In the genomic region with DNA sequence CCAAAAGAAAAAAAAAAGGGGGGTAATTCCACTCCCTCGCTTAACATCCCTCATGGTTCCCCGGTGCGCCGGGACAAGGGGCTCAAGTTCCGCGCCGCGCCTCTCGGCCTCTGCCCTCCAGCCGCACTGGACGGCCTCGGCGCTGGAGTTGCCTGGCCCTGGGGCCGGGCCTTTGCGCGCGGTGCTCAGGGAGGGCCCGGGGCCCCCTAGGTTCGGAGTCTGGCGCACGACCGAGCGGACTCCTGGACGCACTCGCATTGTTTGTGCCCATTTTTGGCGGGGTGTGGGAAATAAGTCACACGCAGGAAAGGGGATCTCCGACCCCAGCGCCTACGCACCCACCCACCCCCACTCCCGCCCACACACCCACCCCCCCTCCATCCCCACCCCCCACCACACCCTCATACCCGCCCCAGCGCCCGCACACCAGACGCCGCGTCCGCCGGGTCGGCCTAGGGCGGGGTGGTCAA, we compare ENCODE assay signal across 1 cellular context.
TF ChIP-seq lines count a peak whose summit lies in the region.

No MANE protein-coding gene starts in this region.

TF ChIP-seq in SK-N-SH treated with all-trans-retinoic acid at 6 μM for 48 hours, 23 proteins besides CTCF, POLR2A, EP300 and RAD21 (continued from another document):
- TF ChIP-seq ZC3H10 (CRISPR knock-in tag; IDR thresholded peaks at IDR 0.05) (no peak), GLIS3 (CRISPR knock-in tag; IDR thresholded peaks at IDR 0.05) (no peak), BACH2 (CRISPR knock-in tag; IDR thresholded peaks at IDR 0.05; ENCODE audit: borderline replicate concordance) (no peak)
